ENCODE assay signal across 14 cellular contexts in the genomic region with DNA sequence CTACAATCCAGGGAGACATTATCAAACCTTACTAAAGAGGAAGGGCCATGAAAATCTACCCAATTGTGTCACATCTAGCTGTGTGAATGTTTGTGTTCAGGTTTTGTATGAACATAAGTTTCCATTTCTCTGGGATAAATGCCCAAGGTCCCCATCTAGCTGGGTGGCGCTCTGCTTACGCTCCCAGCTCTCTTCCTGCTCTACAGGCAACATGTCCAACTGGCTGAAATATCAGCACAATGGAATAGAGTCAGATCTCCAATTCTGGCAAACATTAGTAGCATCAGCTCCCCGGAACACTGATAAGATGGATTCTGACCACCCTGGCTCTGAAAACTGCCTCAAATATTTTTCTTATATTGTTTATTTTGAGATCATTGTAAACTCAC.
DNase-seq lines count a peak whose midpoint lies in the region; ATAC-seq, FAIRE-seq and TF ChIP-seq lines count a peak whose summit lies in the region.
"Had no signal": no experiment of that assay in that cellular context is flagged by ENCODE, and none has a peak within 500 bp of the region (broad histone marks: within the 10 kb centered on the region; RNA-seq: fewer than 3 reads in every experiment).

No MANE protein-coding gene starts in this region.

- H3K36me3 ChIP-seq in liver (ENCODE audit: control insufficient read depth in 4 of 4, insufficient read depth in 3 of 4, low read depth in 1 of 4, low read length in 3 of 4) (peaks cover under 1 to 31% (median 30%) of the 10 kb centered on the region in 4 donors), HepG2 (replicated peaks in 1 of 2; ENCODE audit: control insufficient read depth in 1 of 2, insufficient read depth in 2 of 2, low read length in 2 of 2) (peaks cover 18 to 54% of the 10 kb centered on the region in 2 experiments)
- H3K36me3 ChIP-seq: SJCRH30 had no signal

- CTCF ChIA-PET in HepG2 (lab: Yijun Ruan, JAX; ENCODE audit: low intra/inter-chr PET ratio, low total read pairs): no interaction called here

- H3K4me1 ChIP-seq in liver (ENCODE audit: control insufficient read depth in 4 of 4, insufficient read depth in 4 of 4, low read length in 3 of 4) (peaks cover 3 to 9% (median 6%) of the 10 kb centered on the region in 4 donors), HepG2 (ENCODE audit: insufficient read depth, low read length) (no peaks in the 10 kb centered on the region)
- H3K4me1 ChIP-seq: SJCRH30 had no signal

- WGBS in liver: 86% methylated on average over 3 of the region's 3 CpGs
- 94% methylated on average over 3 of the region's 3 CpGs for WGBS in HepG2 (ENCODE audit: low lambda C conversion rate)

- H2AFZ ChIP-seq in HepG2 (ENCODE audit: low read length): no peak overlapping the region

- TF ChIP-seq RAD21 in liver (IDR thresholded peaks at IDR 0.05) (no peak), HepG2 (CRISPR knock-in tag; IDR thresholded peaks at IDR 0.05) (no peak)

- no peak overlapping the region for H3K9ac ChIP-seq in liver (ENCODE audit: low read depth in 1 of 2, low read length in 2 of 2)
- H3K9ac ChIP-seq in HepG2 (ENCODE audit: insufficient read depth, low read depth, low read length): no peak overlapping the region

- no peak overlapping the region for H3K4me2 ChIP-seq in HepG2 (ENCODE audit: low read depth, low read length)

- POLR2A ChIA-PET in HepG2 (lab: Yijun Ruan, JAX): no interaction called here

- H3K27me3 ChIP-seq in liver (ENCODE audit: control insufficient read depth in 4 of 4, insufficient read depth in 4 of 4, low read length in 3 of 4) (no peaks in the 10 kb centered on the region), HepG2 (ENCODE audit: control insufficient read depth in 1 of 2, insufficient read depth in 2 of 2, low read length in 2 of 2) (no peaks in the 10 kb centered on the region)
- H3K27me3 ChIP-seq: SJCRH30 had no signal

- intact Hi-C loops in HepG2 (cut with micrococcal nuclease; ENCODE audit: unreplicated experiment): no loop called here

- H3K79me2 ChIP-seq in HepG2 (ENCODE audit: insufficient read depth, low read length): no peaks in the 10 kb centered on the region

- TF ChIP-seq CTCF in liver (IDR thresholded peaks at IDR 0.05; ENCODE audit: low read depth, low read length, missing input control) (no peak), HepG2 (CRISPR knock-in tag; IDR thresholded peaks at IDR 0.05) (no peak)

- H3K9me3 ChIP-seq in liver (ENCODE audit: control insufficient read depth in 4 of 4, low read length in 3 of 4) (no peaks in the 10 kb centered on the region), HepG2 (ENCODE audit: low read length) (no peaks in the 10 kb centered on the region)
- H3K9me3 ChIP-seq: SJCRH30 had no signal

- peak overlapping the region; percentile 37 to 67 for H3K27ac ChIP-seq in liver (ENCODE audit: low read depth in 1 of 2, low read length in 2 of 2)
- H3K27ac ChIP-seq in HepG2 (ENCODE audit: extremely low read length, insufficient read depth, low read length): no peak overlapping the region
- H3K27ac ChIP-seq in cingulate gyrus (ENCODE audit: low read depth, low read length): peak overlapping the region; percentile 49
- H3K27ac ChIP-seq: SJCRH30 had no signal

- DNase-seq in HepG2 (ENCODE audit: low spot score) (no peak), midbrain (lab: John Stamatoyannopoulos, UW) (peak; percentile 5), Kasumi-1 (lab: John Stamatoyannopoulos, UW) (no peak), HTR-8/SVneo (ENCODE audit: insufficient read length, low spot score) (no peak), NCI-H1092 (lab: John Stamatoyannopoulos, UW) (no peak)
- no peak for DNase-seq in activated CD4-positive, alpha-beta T cell treated with anti-CD3 and anti-CD28 coated beads, Interleukin-2, amount 50 U/mL, for 48 hours
- DNase-seq: activated effector memory CD4-positive, alpha-beta T cell treated with anti-CD3 and anti-CD28 coated beads, Interleukin-2, amount 50 U/mL, for 16 hours; CD4-positive, alpha-beta T cell; NCI-H1417 treated with DMSO at 0.1 percent for 48 hours; NCI-H2171; SJCRH30; trophoblast cell had no signal

- BruUV-seq in HepG2 (replicated peaks; lab: Mats Ljungman, UMichigan): no TSS peak

- no peaks in the 10 kb centered on the region for H4K20me1 ChIP-seq in HepG2 (ENCODE audit: insufficient read depth, low read length)

- TF ChIP-seq EP300 in HepG2 (IDR thresholded peaks at IDR 0.05; ENCODE audit: low read depth in 2 of 2, low read length in 2 of 2) (no peak), HepG2 (CRISPR knock-in tag; IDR thresholded peaks at IDR 0.05; ENCODE audit: borderline replicate concordance) (no peak)

- no peak for TF ChIP-seq POLR2A in HepG2 (IDR thresholded peaks at IDR 0.05; ENCODE audit: insufficient read depth in 1 of 2, low read depth in 2 of 2, low read length in 2 of 2)

- H3K4me3 ChIP-seq in liver (ENCODE audit: low read depth in 1 of 3, low read length in 3 of 3) (no peak overlapping the region), HepG2 (replicated peaks in 1 of 3; ENCODE audit: insufficient read depth in 1 of 3, low read depth in 2 of 3, low read length in 3 of 3) (no peak overlapping the region)
- H3K4me3 ChIP-seq: SJCRH30 had no signal

- ATAC-seq in HepG2: no peak

- no peak for FAIRE-seq in HepG2 (lab: Jason Lieb, UNC)
- FAIRE-seq in HTR-8/SVneo (lab: Jason Lieb, UNC): no peak

- in situ Hi-C loops in HepG2 (cut with HindIII; ENCODE audit: extremely low pct_ligation_motif_present, low pct_unique_long_range_greater_than_20kb): no loop called here

TF ChIP-seq in liver, 16 proteins besides CTCF, POLR2A, EP300 and RAD21:
- peak in 1 of 2 donors; percentile 4 for TF ChIP-seq RXRA (IDR thresholded peaks at IDR 0.05)
- TF ChIP-seq HNF4G (IDR thresholded peaks at IDR 0.05): no peak

TF ChIP-seq in HepG2, 621 proteins besides CTCF, POLR2A, EP300 and RAD21:
- TF ChIP-seq SRSF4 (IDR thresholded peaks at IDR 0.05; ENCODE audit: low read depth, low read length, poor library complexity, severe bottlenecking): no peak
- TF ChIP-seq ZSCAN29 (CRISPR knock-in tag; conservative IDR thresholded peaks at IDR 0.05): no peak
- TF ChIP-seq PHF5A (CRISPR knock-in tag; IDR thresholded peaks at IDR 0.05; ENCODE audit: low read depth, unreplicated experiment): no peak
- no peak for TF ChIP-seq CCAR2 (optimal IDR thresholded peaks at IDR 0.05; ENCODE audit: low read depth, low read length)
- no peak for TF ChIP-seq ZNF430 (CRISPR knock-in tag; IDR thresholded peaks at IDR 0.05)
- TF ChIP-seq ZNF343 (CRISPR knock-in tag; IDR thresholded peaks at IDR 0.05): no peak
- no peak for TF ChIP-seq ZNF563 (CRISPR knock-in tag; IDR thresholded peaks at IDR 0.05)
- TF ChIP-seq, protein P1, sequence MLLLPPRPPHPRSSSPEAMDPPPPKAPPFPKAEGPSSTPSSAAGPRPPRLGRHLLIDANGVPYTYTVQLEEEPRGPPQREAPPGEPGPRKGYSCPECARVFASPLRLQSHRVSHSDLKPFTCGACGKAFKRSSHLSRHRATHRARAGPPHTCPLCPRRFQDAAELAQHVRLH (CRISPR knock-in tag; IDR thresholded peaks at IDR 0.05; ENCODE audit: borderline replicate concordance, low read depth): no peak
- TF ChIP-seq ZBTB42 (CRISPR knock-in tag; IDR thresholded peaks at IDR 0.05): no peak
- no peak for TF ChIP-seq KDM2A (CRISPR knock-in tag; IDR thresholded peaks at IDR 0.05; ENCODE audit: borderline replicate concordance, low read depth)
- TF ChIP-seq ZNF576 (CRISPR knock-in tag; IDR thresholded peaks at IDR 0.05): no peak
- TF ChIP-seq HNRNPK (IDR thresholded peaks at IDR 0.05; ENCODE audit: low read depth, low read length, poor library complexity, severe bottlenecking): no peak
- TF ChIP-seq REPIN1 (CRISPR knock-in tag; IDR thresholded peaks at IDR 0.05; ENCODE audit: borderline replicate concordance, low read depth): no peak
- TF ChIP-seq ZNF543 (CRISPR knock-in tag; IDR thresholded peaks at IDR 0.05): no peak
